Comparison of ENCODE assay signal across 19 cellular contexts in genomic region chrY:8644926-8645325, GRCh38.
A peak's percentile ranks its signal among the peaks of the same experiment; 100 is the strongest.
DNase-seq lines count a peak whose midpoint lies in the region; ATAC-seq, FAIRE-seq and TF ChIP-seq lines count a peak whose summit lies in the region.
"Had no signal": no experiment of that assay in that cellular context is flagged by ENCODE, and none has a peak within 500 bp of the region (broad histone marks: within the 10 kb centered on the region; RNA-seq: fewer than 3 reads in every experiment).

No MANE protein-coding gene starts in this region.

- H3K4me1 Mint-ChIP-seq in activated CD4-positive, alpha-beta memory T cell treated with anti-CD3 and anti-CD28 coated beads for 36 hours (ENCODE audit: low read depth) = no peaks in the 10 kb centered on the region
- H3K4me1 Mint-ChIP-seq: CD4-positive, CD25-positive, alpha-beta regulatory T cell; CD8-positive, alpha-beta memory T cell; GM23338 had no signal

- ATAC-seq in HG02840 (IDR thresholded peaks at IDR 0.05; ENCODE audit: low FRiP score, unreplicated experiment) = no peak
- no peak for ATAC-seq in GM19397 (IDR thresholded peaks at IDR 0.05; ENCODE audit: unreplicated experiment)
- ATAC-seq: GM23338 had no signal

- TF ChIP-seq CTCF in kidney (IDR thresholded peaks at IDR 0.05; ENCODE audit: borderline replicate concordance, extremely low read depth, insufficient read depth) = no peak

- no peak for FAIRE-seq in kidney (lab: Jason Lieb, UNC)
- FAIRE-seq: G401.6, GM12891, GM19239, H54 had no signal

- POLR2A ChIA-PET in activated CD4-positive, alpha-beta memory T cell treated with anti-CD3 and anti-CD28 coated beads for 36 hours (lab: Charles Lee) = no interaction called here

- H3K27me3 Mint-ChIP-seq in activated CD4-positive, alpha-beta memory T cell treated with anti-CD3 and anti-CD28 coated beads for 36 hours = no peaks in the 10 kb centered on the region
- H3K27me3 Mint-ChIP-seq: CD4-positive, CD25-positive, alpha-beta regulatory T cell; CD8-positive, alpha-beta memory T cell had no signal

- CTCF ChIA-PET in activated CD4-positive, alpha-beta memory T cell treated with anti-CD3 and anti-CD28 coated beads for 36 hours (lab: Charles Lee) = no interaction called here

- no peaks in the 10 kb centered on the region for H3K9me3 Mint-ChIP-seq in activated CD4-positive, alpha-beta memory T cell treated with anti-CD3 and anti-CD28 coated beads for 36 hours
- H3K9me3 Mint-ChIP-seq: CD4-positive, CD25-positive, alpha-beta regulatory T cell; CD8-positive, alpha-beta memory T cell had no signal

- no peak overlapping the region for H3K27ac Mint-ChIP-seq in activated CD4-positive, alpha-beta memory T cell treated with anti-CD3 and anti-CD28 coated beads for 36 hours
- H3K27ac Mint-ChIP-seq: CD8-positive, alpha-beta memory T cell; GM23338 had no signal

- H3K36me3 ChIP-seq in kidney (ENCODE audit: control insufficient read depth in 1 of 2, insufficient read depth in 2 of 2, low read length in 2 of 2) = no peaks in the 10 kb centered on the region
- H3K36me3 ChIP-seq: BE2C had no signal

- DNase-seq in anterior cingulate cortex (lab: John Stamatoyannopoulos, UW) (peak in 32 of 58 donors; percentile 0 to 61 (median 6)), inferior parietal cortex (ENCODE audit: extremely low spot score) (peak; percentile 38), occipital lobe (lab: John Stamatoyannopoulos, UW) (peak; percentile 4), substantia nigra (lab: John Stamatoyannopoulos, UW) (peak in 25 of 49 donors; percentile 0 to 78 (median 24)), kidney (no peak)
- no peak for DNase-seq in activated CD4-positive, alpha-beta memory T cell treated with anti-CD3 and anti-CD28 coated beads for 36 hours
- DNase-seq: BE2C; CD4-positive, CD25-positive, alpha-beta regulatory T cell; CD8-positive, alpha-beta memory T cell; COR-L47; HCEC 1CT had no signal

- no peak overlapping the region for H3K4me3 Mint-ChIP-seq in activated CD4-positive, alpha-beta memory T cell treated with anti-CD3 and anti-CD28 coated beads for 36 hours
- H3K4me3 Mint-ChIP-seq: CD4-positive, CD25-positive, alpha-beta regulatory T cell; CD8-positive, alpha-beta memory T cell; GM23338 had no signal

- intact Hi-C loops in kidney (cut with DNase I) = no loop called here
- intact Hi-C loops in activated CD4-positive, alpha-beta memory T cell treated with anti-CD3 and anti-CD28 coated beads for 36 hours (cut with micrococcal nuclease) = no loop called here

- H3K4me3 ChIP-seq in kidney (ENCODE audit: low read length in 2 of 2) = no peak overlapping the region
- H3K4me3 ChIP-seq: GM23338 had no signal

- H3K27ac ChIP-seq in substantia nigra (ENCODE audit: low read depth, low read length, poor library complexity, severe bottlenecking) (no peak overlapping the region), kidney (ENCODE audit: low read depth in 2 of 2, low read length in 2 of 2) (no peak overlapping the region)
- H3K27ac ChIP-seq: HL-60 had no signal

- H3K9me3 ChIP-seq in kidney (ENCODE audit: control insufficient read depth in 1 of 2, low read length in 2 of 2) = no peaks in the 10 kb centered on the region
- H3K9me3 ChIP-seq: BE2C had no signal

- H3K9ac ChIP-seq in kidney (ENCODE audit: low read length in 2 of 2) = no peak overlapping the region

- H3K36me3 Mint-ChIP-seq in activated CD4-positive, alpha-beta memory T cell treated with anti-CD3 and anti-CD28 coated beads for 36 hours = no peaks in the 10 kb centered on the region
- H3K36me3 Mint-ChIP-seq: CD4-positive, CD25-positive, alpha-beta regulatory T cell; CD8-positive, alpha-beta memory T cell had no signal

- H3K4me1 ChIP-seq in kidney (ENCODE audit: control insufficient read depth in 1 of 2, insufficient read depth in 1 of 2, low read depth in 1 of 2, low read length in 2 of 2) = no peaks in the 10 kb centered on the region
- H3K4me1 ChIP-seq: BE2C had no signal

Comparison
In these comparisons a context has a peak if more than half of its experiments do, and no peak if none do; other contexts are left out.
1. DNase-seq: peak in anterior cingulate cortex (32 of 58), inferior parietal cortex (single experiment), occipital lobe (single experiment) and substantia nigra (25 of 49); none in kidney (single experiment) and activated CD4-positive, alpha-beta memory T cell treated with anti-CD3 and anti-CD28 coated beads for 36 hours (single experiment).